Comparison of ENCODE assay signal across 8 cellular contexts in genomic region chr10:96130326-96130758, GRCh38. TPM values are rescaled to one million over a fixed set of nuclear protein-coding genes. Genes with fewer than 3 reads are reported as not detected.
DNase-seq lines count a peak whose midpoint lies in the region; ATAC-seq and TF ChIP-seq lines count a peak whose summit lies in the region.

No MANE protein-coding gene starts in this region.

- 0% methylated on average over 30 to 34 of the region's 38 CpGs for WGBS in mesodermal cell (ENCODE audit: insufficient coverage in 2 of 2), 2 experiments

- no peak for TF ChIP-seq CTCF in AG04449 (IDR thresholded peaks at IDR 0.05; ENCODE audit: insufficient read depth, low read length, missing control alignments)

- H3K4me3 ChIP-seq in AG04449 (ENCODE audit: low read depth, low read length) (peak overlapping the region; percentile 77), mesodermal cell (ENCODE audit: extremely low read depth, insufficient read depth, low read length, poor library complexity, severe bottlenecking) (peak overlapping the region; percentile 69)

- peaks cover 24% of the 10 kb centered on the region for H3K36me3 ChIP-seq in mesodermal cell (ENCODE audit: control insufficient read depth, insufficient read depth, low read length)

- CTCF ChIA-PET in AG04449 (lab: Yijun Ruan, JAX): interaction anchor here (0.8 to 1.4 kb wide), 5 partner anchors 12 to 245 kb away, joined by 3 to 4 read pairs (median 3); no protein-coding TSS in a partner anchor

- peak overlapping the region; percentile 98 for H3K27ac ChIP-seq in mesodermal cell (ENCODE audit: low read depth, low read length, severe bottlenecking)

- H3K9me3 ChIP-seq in mesodermal cell (ENCODE audit: control insufficient read depth, low read length): no peaks in the 10 kb centered on the region

- ATAC-seq in GM18867 (IDR thresholded peaks at IDR 0.05; ENCODE audit: unreplicated experiment): peak; percentile 63
- ATAC-seq in HG03060 (IDR thresholded peaks at IDR 0.05; ENCODE audit: low read depth, unreplicated experiment): peak; percentile 42

- no peaks in the 10 kb centered on the region for H3K4me1 ChIP-seq in mesodermal cell (ENCODE audit: control insufficient read depth, insufficient read depth, low read length, poor library complexity, severe bottlenecking)

- POLR2A ChIA-PET in AG04449 (lab: Yijun Ruan, JAX): interaction anchor here (0.6 to 2.4 kb wide), 7 partner anchors 12 to 223 kb away, joined by 3 to 44 read pairs (median 4); partner anchors contain the start of genes CC2D2B and CCNJ

- DNase-seq in AG04449 (ENCODE audit: low read depth, low spot score): peak; percentile 16
- DNase-seq in NCI-H460 (ENCODE audit: extremely low read depth, low read depth): peak; percentile 46
- peak; percentile 67 for DNase-seq in activated CD4-positive, alpha-beta T cell treated with anti-CD3 and anti-CD28 coated beads, Interleukin-2, amount 50 U/mL, for 1 hour
- DNase-seq in effector CD4-positive, alpha-beta T cell: peak; percentile 54
- peak; percentile 57 for DNase-seq in stimulated activated CD8-positive, alpha-beta memory T cell treated with anti-CD3 and anti-CD28 coated beads, Interleukin-4, amount 100 ng/mL, for 24 hours (ENCODE audit: low read depth)

RNA-seq across cellular contexts. Expression of gene ZNF518A, which starts 0.2 kb away (rescaled TPM):
- 11.9 and 13.4 TPM in 2 replicates for total RNA-seq in NCI-H460 (2014; rRNA removed; shearing (Covaris generic))
- 14.6 and 23.7 TPM in 2 replicates for polyA plus RNA-seq in NCI-H460 (2014; cell fraction: nucleus; rRNA removed)
- polyA plus RNA-seq in mesodermal cell (2013, experiment 1 of 2): 15.1 TPM
- 15.7 TPM for polyA plus RNA-seq in mesodermal cell (2013, experiment 2 of 2)

Comparison
In these comparisons a context has a peak if more than half of its experiments do, and no peak if none do; other contexts are left out.
1. Peak in every context shown above with its lines: DNase-seq, ATAC-seq, H3K4me3 ChIP-seq and H3K27ac ChIP-seq.
2. DNase-seq: peak in every context shown above with its lines; median percentile 67 in activated CD4-positive, alpha-beta T cell treated with anti-CD3 and anti-CD28 coated beads, Interleukin-2, amount 50 U/mL, for 1 hour; 57 in stimulated activated CD8-positive, alpha-beta memory T cell treated with anti-CD3 and anti-CD28 coated beads, Interleukin-4, amount 100 ng/mL, for 24 hours; 54 in effector CD4-positive, alpha-beta T cell; 46 in NCI-H460; 16 in AG04449.